Comparison of ENCODE assay signal across 33 cellular contexts in genomic region chr5:35083150-35083549, GRCh38. TPM values are rescaled to one million over a fixed set of nuclear protein-coding genes. Genes with fewer than 3 reads are reported as not detected.
"Had no signal": no experiment of that assay in that cellular context is flagged by ENCODE, and none has a peak within 500 bp of the region (broad histone marks: within the 10 kb centered on the region; RNA-seq: fewer than 3 reads in every experiment).

No MANE protein-coding gene starts in this region.

- H3K36me3 ChIP-seq: colonic mucosa, esophagus squamous epithelium, gastrocnemius medialis, heart right ventricle, left ventricle myocardium inferior, lower lobe of right lung had no signal

- H3K4me3 Mint-ChIP-seq: dendritic cell treated with granulocyte-macrophage colony-stimulating factor and Interleukin-4, amounts not matched to agents 40 ng/mL and 50 ng/mL, for 4 days; effector memory CD8-positive, alpha-beta T cell; endodermal cell; memory B cell; naive thymus-derived CD4-positive, alpha-beta T cell had no signal

- FAIRE-seq: endometrium, islet of Langerhans, keratinocyte had no signal

- H3K36me3 Mint-ChIP-seq: memory B cell; naive thymus-derived CD4-positive, alpha-beta T cell had no signal

- H3K9me3 Mint-ChIP-seq: dendritic cell treated with granulocyte-macrophage colony-stimulating factor and Interleukin-4, amounts not matched to agents 40 ng/mL and 50 ng/mL, for 4 days; effector memory CD8-positive, alpha-beta T cell; memory B cell had no signal

- H3K27ac ChIP-seq: colonic mucosa, epithelial cell of prostate, esophagus squamous epithelium, gastrocnemius medialis, heart right ventricle, left ventricle myocardium inferior, lower lobe of right lung had no signal

- H3K27ac Mint-ChIP-seq: dendritic cell treated with granulocyte-macrophage colony-stimulating factor and Interleukin-4, amounts not matched to agents 40 ng/mL and 50 ng/mL, for 4 days; effector memory CD8-positive, alpha-beta T cell; endodermal cell; memory B cell; naive thymus-derived CD4-positive, alpha-beta T cell had no signal

- ATAC-seq: effector memory CD8-positive, alpha-beta T cell; esophagus mucosa; gastrocnemius medialis; heart right ventricle; left cardiac atrium; lower lobe of right lung; naive thymus-derived CD4-positive, alpha-beta T cell had no signal

- H3K4me3 ChIP-seq: colonic mucosa, esophagus squamous epithelium, gastrocnemius medialis, heart right ventricle, left ventricle myocardium inferior, lower lobe of right lung had no signal

- H3K4me1 ChIP-seq: colonic mucosa, esophagus squamous epithelium, gastrocnemius medialis, heart right ventricle, left ventricle myocardium inferior, lower lobe of right lung had no signal

- DNase-seq: colonic mucosa; cortex of kidney; effector CD8-positive, alpha-beta T cell; effector memory CD8-positive, alpha-beta T cell; endodermal cell; erythroblast; esophagus squamous epithelium; foreskin fibroblast; foreskin melanocyte; gastrocnemius medialis; glutamatergic neuron; head of caudate nucleus; heart right ventricle; hippocampal formation; left cardiac atrium; left ventricle myocardium inferior; lower lobe of right lung; mammary epithelial cell; mesendoderm; midbrain; naive thymus-derived CD4-positive, alpha-beta T cell had no signal

- H3K27me3 Mint-ChIP-seq: dendritic cell treated with granulocyte-macrophage colony-stimulating factor and Interleukin-4, amounts not matched to agents 40 ng/mL and 50 ng/mL, for 4 days had no signal

- H3K27me3 ChIP-seq: colonic mucosa, esophagus squamous epithelium, gastrocnemius medialis, heart right ventricle had no signal

- H3K9me3 ChIP-seq: colonic mucosa, esophagus squamous epithelium, gastrocnemius medialis, lower lobe of right lung had no signal

- H3K4me1 Mint-ChIP-seq: endodermal cell, memory B cell had no signal

RNA-seq across cellular contexts. Expression of gene AGXT2, which starts 35.4 kb away (rescaled TPM):
- total RNA-seq: dermis microvascular lymphatic vessel endothelial cell; endodermal cell; esophagus mucosa; esophagus squamous epithelium; glomerular endothelial cell; heart right ventricle; kidney epithelial cell; left cardiac atrium; left ventricle myocardium inferior; lower leg skin; lower lobe of right lung; mammary epithelial cell; mononuclear cell; naive thymus-derived CD4-positive, alpha-beta T cell had no signal
- polyA plus RNA-seq: heart right ventricle; keratinocyte; mammary epithelial cell; naive thymus-derived CD4-positive, alpha-beta T cell had no signal
